In genomic region chr1:159853417-159853816, GRCh38 we compare ENCODE assay signal across 12 cellular contexts. TPM values are rescaled to one million over a fixed set of nuclear protein-coding genes. Genes with fewer than 3 reads are reported as not detected.
A peak's percentile ranks its signal among the peaks of the same experiment; 100 is the strongest.
DNase-seq lines count a peak whose midpoint lies in the region; ATAC-seq and TF ChIP-seq lines count a peak whose summit lies in the region.
"Had no signal": no experiment of that assay in that cellular context is flagged by ENCODE, and none has a peak within 500 bp of the region (broad histone marks: within the 10 kb centered on the region; RNA-seq: fewer than 3 reads in every experiment).

No MANE protein-coding gene starts in this region.

- no peak overlapping the region for H3K27ac Mint-ChIP-seq in activated naive CD4-positive, alpha-beta T cell treated with anti-CD3 and anti-CD28 coated beads, Interleukin-2, amount 10 ng/mL, durations not matched to agents 7 days and 5 days

- H3K9me3 ChIP-seq in heart right ventricle (no peaks in the 10 kb centered on the region), breast epithelium (no peaks in the 10 kb centered on the region), muscle layer of colon (ENCODE audit: low read length) (no peaks in the 10 kb centered on the region), upper lobe of right lung (no peaks in the 10 kb centered on the region)
- H3K9me3 ChIP-seq: BLaER1 treated with 17β-estradiol and CSF1 and Interleukin-3, amounts not matched to agents 10 nM and 100 nM; psoas muscle had no signal

- TF ChIP-seq CTCF in heart right ventricle (IDR thresholded peaks at IDR 0.05) (no peak), breast epithelium (IDR thresholded peaks at IDR 0.05) (no peak), upper lobe of right lung (IDR thresholded peaks at IDR 0.05) (no peak)

- H3K27me3 Mint-ChIP-seq in activated naive CD4-positive, alpha-beta T cell treated with anti-CD3 and anti-CD28 coated beads, Interleukin-2, amount 10 ng/mL, durations not matched to agents 7 days and 5 days = peaks cover 18% of the 10 kb centered on the region

- H3K36me3 Mint-ChIP-seq in activated naive CD4-positive, alpha-beta T cell treated with anti-CD3 and anti-CD28 coated beads, Interleukin-2, amount 10 ng/mL, durations not matched to agents 7 days and 5 days = no peaks in the 10 kb centered on the region

- H3K4me3 ChIP-seq in heart right ventricle (peak overlapping the region in 6 of 10 donors; percentile 63 to 96 (median 83)), breast epithelium (peak overlapping the region in 2 of 3 donors; percentile 77 to 89), muscle layer of colon (ENCODE audit: low read depth in 1 of 2, low read length in 2 of 2) (peak overlapping the region in 1 of 2 donors; percentile 64), upper lobe of right lung (peak overlapping the region; percentile 74)

- no peaks in the 10 kb centered on the region for H3K9me3 Mint-ChIP-seq in activated naive CD4-positive, alpha-beta T cell treated with anti-CD3 and anti-CD28 coated beads, Interleukin-2, amount 10 ng/mL, durations not matched to agents 7 days and 5 days

- H3K27me3 ChIP-seq in heart right ventricle (no peaks in the 10 kb centered on the region), breast epithelium (no peaks in the 10 kb centered on the region), muscle layer of colon (ENCODE audit: control insufficient read depth in 1 of 2, insufficient read depth in 2 of 2, low read length in 2 of 2) (no peaks in the 10 kb centered on the region), upper lobe of right lung (no peaks in the 10 kb centered on the region)

- no peak for ATAC-seq in heart right ventricle
- ATAC-seq in upper lobe of right lung = no peak

- H3K4me1 Mint-ChIP-seq in activated naive CD4-positive, alpha-beta T cell treated with anti-CD3 and anti-CD28 coated beads, Interleukin-2, amount 10 ng/mL, durations not matched to agents 7 days and 5 days = peaks cover 15% of the 10 kb centered on the region

- TF ChIP-seq POLR2A in breast epithelium (IDR thresholded peaks at IDR 0.05) = no peak

- peaks cover 0 to 46% (median 19%) of the 10 kb centered on the region in 9 donors for H3K4me1 ChIP-seq in heart right ventricle
- H3K4me1 ChIP-seq in breast epithelium = no peaks in the 10 kb centered on the region
- H3K4me1 ChIP-seq in muscle layer of colon (ENCODE audit: insufficient read depth, low read length) = peaks cover 12% of the 10 kb centered on the region
- H3K4me1 ChIP-seq in upper lobe of right lung = peaks cover 13% of the 10 kb centered on the region

- 51 to 52% methylated on average over 2 of the region's 2 CpGs for WGBS in heart right ventricle, 2 donors

- DNase-seq in heart right ventricle = no peak
- DNase-seq in cardiac septum (ENCODE audit: low spot score) = no peak
- DNase-seq in breast epithelium (ENCODE audit: low spot score in 2 of 2) = no peak
- no peak for DNase-seq in upper lobe of right lung
- DNase-seq in activated naive CD4-positive, alpha-beta T cell treated with anti-CD3 and anti-CD28 coated beads, Interleukin-2, amount 10 ng/mL, durations not matched to agents 7 days and 5 days = no peak
- no peak for DNase-seq in NCI-H2227 (lab: John Stamatoyannopoulos, UW; ENCODE audit: unreplicated experiment)
- no peak for DNase-seq in occipital lobe (lab: John Stamatoyannopoulos, UW)
- DNase-seq: activated CD4-positive, alpha-beta T cell treated with anti-CD3 and anti-CD28 coated beads for 1 hour; NCI-H1436 treated with DMSO at 0.1 percent for 48 hours had no signal

- CTCF ChIA-PET in activated naive CD4-positive, alpha-beta T cell treated with anti-CD3 and anti-CD28 coated beads, Interleukin-2, amount 10 ng/mL, durations not matched to agents 7 days and 5 days (lab: Charles Lee) = interaction anchor here (1.0 to 9.1 kb wide), 3 partner anchors 13 to 177 kb away, joined by 3 to 42 read pairs (median 3); no protein-coding TSS in a partner anchor

- H3K36me3 ChIP-seq in heart right ventricle = peaks cover 0 to 2% (median 0%) of the 10 kb centered on the region in 9 donors
- H3K36me3 ChIP-seq in breast epithelium = no peaks in the 10 kb centered on the region
- H3K36me3 ChIP-seq in muscle layer of colon (ENCODE audit: insufficient read depth, low read length) = no peaks in the 10 kb centered on the region
- no peaks in the 10 kb centered on the region for H3K36me3 ChIP-seq in upper lobe of right lung
- H3K36me3 ChIP-seq: BLaER1 treated with 17β-estradiol and CSF1 and Interleukin-3, amounts not matched to agents 10 nM and 100 nM had no signal

- H3K9ac ChIP-seq in muscle layer of colon (ENCODE audit: low read length) = no peak overlapping the region
- H3K9ac ChIP-seq: BLaER1 treated with 17β-estradiol and CSF1 and Interleukin-3, amounts not matched to agents 10 nM and 100 nM had no signal

- H3K27ac ChIP-seq in heart right ventricle = peak overlapping the region in 9 of 10 donors; percentile 93 to 99 (median 99)
- H3K27ac ChIP-seq in breast epithelium = peak overlapping the region in 1 of 2 donors; percentile 95
- peak overlapping the region; percentile 94 for H3K27ac ChIP-seq in muscle layer of colon (ENCODE audit: low read depth, low read length)
- peak overlapping the region; percentile 94 for H3K27ac ChIP-seq in upper lobe of right lung
- H3K27ac ChIP-seq: BLaER1 treated with 17β-estradiol and CSF1 and Interleukin-3, amounts not matched to agents 10 nM and 100 nM had no signal

- no peak overlapping the region for H3K4me3 Mint-ChIP-seq in activated naive CD4-positive, alpha-beta T cell treated with anti-CD3 and anti-CD28 coated beads, Interleukin-2, amount 10 ng/mL, durations not matched to agents 7 days and 5 days

- intact Hi-C loops in heart right ventricle (cut with DNase I) = loop anchor here in 6 of 10 donors (5.0 to 10.0 kb wide), 5 partner anchors 39 to 74 kb away; partner anchors contain the start of gene TAGLN2 (in 4 of the 6)
- intact Hi-C loops in cardiac septum (cut with DNase I) = no loop called here
- intact Hi-C loops in breast epithelium (cut with DNase I; ENCODE audit: low total_unique reads) = no loop called here
- intact Hi-C loops in upper lobe of right lung (cut with DNase I) = no loop called here

RNA-seq across cellular contexts. Expression of gene VSIG8, which starts 9.0 kb away (rescaled TPM):
- total RNA-seq in heart right ventricle (not detected), cardiac septum (not detected), breast epithelium (under 1 TPM in 2 of 3 donors, not detected in 1; 0.15 to 0.16 TPM), upper lobe of right lung (not detected), occipital lobe (not detected)
- under 1 TPM in 1 of 2 donors, not detected in 1; 0.44 TPM for polyA plus RNA-seq in heart right ventricle
- total RNA-seq: psoas muscle had no signal
- polyA plus RNA-seq: psoas muscle had no signal

RNA-seq across cellular contexts. Expression of gene SLAMF8, which starts 26.7 kb away (rescaled TPM):
- total RNA-seq in heart right ventricle (10 to 100 TPM in 1 of 10 donors, 1 to 10 TPM in 4, under 1 TPM in 5; 0.30 to 24.4 (median 0.97) TPM), cardiac septum (1.5 TPM), breast epithelium (10 to 100 TPM in 2 of 3 donors, 1 to 10 TPM in 1; 2.3 to 15.4 (median 12.3) TPM), upper lobe of right lung (34.6 TPM), occipital lobe (not detected)
- polyA plus RNA-seq in heart right ventricle = 1 to 10 TPM in 1 of 2 donors, under 1 TPM in 1; 0.95 to 1.4 TPM

RNA-seq across cellular contexts. Expression of gene CFAP45, which starts 46.5 kb away (rescaled TPM):
- total RNA-seq in heart right ventricle (1 to 10 TPM in 1 of 10 donors, under 1 TPM in 9; 0.17 to 1.5 (median 0.47) TPM), cardiac septum (0.32 TPM), breast epithelium (1 to 10 TPM in 2 of 3 donors, under 1 TPM in 1; 0.80 to 2.6 (median 2.6) TPM), upper lobe of right lung (1.9 TPM), occipital lobe (0.47 TPM)
- 1 to 10 TPM in 1 of 2 donors, under 1 TPM in 1; 0.70 to 1.4 TPM for polyA plus RNA-seq in heart right ventricle

RNA-seq across cellular contexts. Expression of gene FCRL6, which starts 51.3 kb away (rescaled TPM):
- 1 to 10 TPM in 1 of 10 donors, under 1 TPM in 1, not detected in 8; 0.87 to 3.0 TPM for total RNA-seq in heart right ventricle
- under 1 TPM in 1 of 2 donors, not detected in 1; 0.12 TPM for polyA plus RNA-seq in heart right ventricle
- 0.16 TPM for total RNA-seq in cardiac septum
- 1 to 10 TPM in 1 of 3 donors, under 1 TPM in 2; 0.80 to 2.8 (median 0.98) TPM for total RNA-seq in breast epithelium
- 3.2 TPM for total RNA-seq in upper lobe of right lung
- not detected for total RNA-seq in occipital lobe

Comparison
In these comparisons a context has a peak if more than half of its experiments do, and no peak if none do; other contexts are left out.
1. intact Hi-C loops: an anchor here in heart right ventricle (5.0 to 10.0 kb wide); none called in cardiac septum, breast epithelium and upper lobe of right lung.